8 cellular contexts compared by ENCODE assay signal in the genomic region with DNA sequence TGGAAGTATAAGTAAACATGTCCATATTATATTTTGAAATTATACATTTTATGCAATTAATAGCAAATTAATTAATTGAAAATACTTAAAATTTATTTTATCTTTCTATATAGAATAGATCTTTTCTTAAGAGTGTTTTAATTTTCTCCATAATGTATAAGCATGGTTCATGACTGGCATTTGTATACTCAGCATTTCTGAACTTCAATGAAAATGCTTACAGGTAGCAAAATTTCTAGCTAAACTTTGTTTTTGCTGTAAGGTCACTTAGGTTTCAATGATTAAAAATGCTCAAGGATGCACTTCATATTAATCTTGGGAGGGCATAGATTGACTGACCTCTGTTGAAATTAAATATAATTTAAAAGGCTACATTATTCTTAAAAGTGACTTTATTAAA.
"Had no signal": no experiment of that assay in that cellular context is flagged by ENCODE, and none has a peak within 500 bp of the region (broad histone marks: within the 10 kb centered on the region; RNA-seq: fewer than 3 reads in every experiment).

No MANE protein-coding gene starts in this region.

- H3K27ac ChIP-seq: HL-60 had no signal

- H3K4me1 ChIP-seq: HAP-1 had no signal

- H3K4me3 ChIP-seq: HAP-1 had no signal

- DNase-seq: GOT3, H7, HFFc6, Kasumi-1, KG1 had no signal

- H3K9me3 ChIP-seq: HAP-1 had no signal

- H3K36me3 ChIP-seq: HAP-1 had no signal

- ATAC-seq: HCT116 had no signal
